In genomic region chr3:42019144-42019952, GRCh38 we compare ENCODE assay signal across 1 cellular context.
TF ChIP-seq lines count a peak whose summit lies in the region.

No MANE protein-coding gene starts in this region.

TF ChIP-seq in HepG2, 621 proteins besides CTCF, POLR2A, EP300 and RAD21 (continued from another document and continues in another):
- TF ChIP-seq AKNA (CRISPR knock-in tag; IDR thresholded peaks at IDR 0.05; ENCODE audit: borderline replicate concordance): no peak
- TF ChIP-seq HOXA3 (CRISPR knock-in tag; IDR thresholded peaks at IDR 0.05): peak; percentile 44; the same call in 1 of the 2 replicates
- TF ChIP-seq ZNF530 (CRISPR knock-in tag; IDR thresholded peaks at IDR 0.05; ENCODE audit: low read depth): no peak
- 0 out of 2 replicates have a peak, but pooled peaks have one; percentile 72 for TF ChIP-seq HMG20A (CRISPR knock-in tag; IDR thresholded peaks at IDR 0.05; ENCODE audit: borderline replicate concordance)
- TF ChIP-seq ZNF670 (CRISPR knock-in tag; IDR thresholded peaks at IDR 0.05; ENCODE audit: borderline replicate concordance): no peak
- no peak for TF ChIP-seq ZNF850 (CRISPR knock-in tag; conservative IDR thresholded peaks at IDR 0.05)
- 0 out of 2 replicates have a peak, but pooled peaks have one; percentile 45 for TF ChIP-seq ZMYM2 (CRISPR knock-in tag; IDR thresholded peaks at IDR 0.05)
- TF ChIP-seq ZNF331 (CRISPR knock-in tag; IDR thresholded peaks at IDR 0.05): no peak
- no peak for TF ChIP-seq HDAC6 (IDR thresholded peaks at IDR 0.05; ENCODE audit: low read depth, low read length)
- no peak for TF ChIP-seq KDM3A (CRISPR knock-in tag; IDR thresholded peaks at IDR 0.05; ENCODE audit: low read depth)
- peak; percentile 74 for TF ChIP-seq RARA (CRISPR knock-in tag; IDR thresholded peaks at IDR 0.05)
- 0 out of 2 replicates have a peak, but pooled peaks have one; percentile 5 for TF ChIP-seq FOSL2 (CRISPR knock-in tag; IDR thresholded peaks at IDR 0.05)
- no peak for TF ChIP-seq MYNN (CRISPR knock-in tag; IDR thresholded peaks at IDR 0.05; ENCODE audit: low read depth)
- no peak for TF ChIP-seq NCOA1 (CRISPR knock-in tag; IDR thresholded peaks at IDR 0.05)
- no peak for TF ChIP-seq MIXL1 (CRISPR knock-in tag; IDR thresholded peaks at IDR 0.05)
- no peak for TF ChIP-seq ZKSCAN5 (CRISPR knock-in tag; IDR thresholded peaks at IDR 0.05)
- no peak for TF ChIP-seq RBAK (CRISPR knock-in tag; IDR thresholded peaks at IDR 0.05)
- peak; percentile 73; the same call in 1 of the 2 replicates for TF ChIP-seq GATAD2A (CRISPR knock-in tag; IDR thresholded peaks at IDR 0.05)
- TF ChIP-seq TEAD3 (CRISPR knock-in tag; optimal IDR thresholded peaks at IDR 0.05; ENCODE audit: borderline replicate concordance): peak; percentile 32
- TF ChIP-seq BCL6 (CRISPR knock-in tag; IDR thresholded peaks at IDR 0.05): peak; percentile 99
- no peak; the same call in 1 of the 2 replicates for TF ChIP-seq SOX13 (IDR thresholded peaks at IDR 0.05)
- peak in 1 of 2 experiments; percentile 72; a peak in 2 of 4 replicates for TF ChIP-seq SOX13 (CRISPR knock-in tag; conservative IDR thresholded peaks at IDR 0.05 in 1 of 2, IDR thresholded peaks at IDR 0.05 in 1 of 2)
- no peak for TF ChIP-seq TRIM24 (CRISPR knock-in tag; IDR thresholded peaks at IDR 0.05)
- no peak for TF ChIP-seq MTF2 (CRISPR knock-in tag; IDR thresholded peaks at IDR 0.05; ENCODE audit: borderline replicate concordance)
- TF ChIP-seq ZSCAN5A (CRISPR knock-in tag; IDR thresholded peaks at IDR 0.05; ENCODE audit: borderline replicate concordance): no peak
- no peak for TF ChIP-seq ATF5 (CRISPR knock-in tag; IDR thresholded peaks at IDR 0.05; ENCODE audit: low read depth)
- peak; percentile 40; the same call in 1 of the 2 replicates for TF ChIP-seq MED1 (CRISPR knock-in tag; IDR thresholded peaks at IDR 0.05)
- no peak for TF ChIP-seq ZBTB46 (CRISPR knock-in tag; IDR thresholded peaks at IDR 0.05; ENCODE audit: borderline replicate concordance)
- 0 out of 2 replicates have a peak, but pooled peaks have one; percentile 4 for TF ChIP-seq ESRRA (CRISPR knock-in tag; IDR thresholded peaks at IDR 0.05; ENCODE audit: low read depth)
- no peak for TF ChIP-seq ZNF138 (CRISPR knock-in tag; IDR thresholded peaks at IDR 0.05; ENCODE audit: low read depth)
- no peak for TF ChIP-seq SP5 (CRISPR knock-in tag; IDR thresholded peaks at IDR 0.05; ENCODE audit: borderline replicate concordance, low read depth)
- TF ChIP-seq KAT7 (CRISPR knock-in tag; IDR thresholded peaks at IDR 0.05; ENCODE audit: borderline replicate concordance): no peak
- no peak for TF ChIP-seq ZHX2 (IDR thresholded peaks at IDR 0.05; ENCODE audit: low read depth)
- TF ChIP-seq ZHX2 (CRISPR knock-in tag; IDR thresholded peaks at IDR 0.05; ENCODE audit: borderline replicate concordance): no peak
- no peak for TF ChIP-seq SMC3 (IDR thresholded peaks at IDR 0.05; ENCODE audit: low read length)
- no peak for TF ChIP-seq ZNF281 (CRISPR knock-in tag; IDR thresholded peaks at IDR 0.05; ENCODE audit: borderline replicate concordance)
- no peak for TF ChIP-seq ZNF230 (CRISPR knock-in tag; IDR thresholded peaks at IDR 0.05)
- TF ChIP-seq ZNF770 (CRISPR knock-in tag; IDR thresholded peaks at IDR 0.05): peak; percentile 48; the same call in 1 of the 2 replicates
- no peak for TF ChIP-seq ZNF749 (CRISPR knock-in tag; IDR thresholded peaks at IDR 0.05; ENCODE audit: borderline replicate concordance)
- no peak for TF ChIP-seq ZNF737 (CRISPR knock-in tag; IDR thresholded peaks at IDR 0.05; ENCODE audit: borderline replicate concordance)
- no peak for TF ChIP-seq POLR2AphosphoS2 (IDR thresholded peaks at IDR 0.05; ENCODE audit: low read depth, low read length)
- peak; percentile 64 for TF ChIP-seq NCOR1 (IDR thresholded peaks at IDR 0.05; ENCODE audit: borderline replicate concordance, low read length)
- TF ChIP-seq KMT2A (CRISPR knock-in tag; IDR thresholded peaks at IDR 0.05): no peak
- TF ChIP-seq ZFP90 (CRISPR knock-in tag; IDR thresholded peaks at IDR 0.05; ENCODE audit: borderline replicate concordance): 0 out of 2 replicates have a peak, but pooled peaks have one; percentile 37
- no peak for TF ChIP-seq DMAP1 (CRISPR knock-in tag; IDR thresholded peaks at IDR 0.05)
- TF ChIP-seq ZNF570 (CRISPR knock-in tag; IDR thresholded peaks at IDR 0.05; ENCODE audit: borderline replicate concordance): no peak
- 0 out of 2 replicates have a peak, but pooled peaks have one; percentile 31 for TF ChIP-seq NR2F6 (IDR thresholded peaks at IDR 0.05)
- TF ChIP-seq NR2F6 (CRISPR knock-in tag; IDR thresholded peaks at IDR 0.05): no peak; the same call in 1 of the 2 replicates
- no peak for TF ChIP-seq ZNF460 (CRISPR knock-in tag; IDR thresholded peaks at IDR 0.05; ENCODE audit: borderline replicate concordance)
